Comparison of ENCODE assay signal across 8 cellular contexts in the genomic region with DNA sequence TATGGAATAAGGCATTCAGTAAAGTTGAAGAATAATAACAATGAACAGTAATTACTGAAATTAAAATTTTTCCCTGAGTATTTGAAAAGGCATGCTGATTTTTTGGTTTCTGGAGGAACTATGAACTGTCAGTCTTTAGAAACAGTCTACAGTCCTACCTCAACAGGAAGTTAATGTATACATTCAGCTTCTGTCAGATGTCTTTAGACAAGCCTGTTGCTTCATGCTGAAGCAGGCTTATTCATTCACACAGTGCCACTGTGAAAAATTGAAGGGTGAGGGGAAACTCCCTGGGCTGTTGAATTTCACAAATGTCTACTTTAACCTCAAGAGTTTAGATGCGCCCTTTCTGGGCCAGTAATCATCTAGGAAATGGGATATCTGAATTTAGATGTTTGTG. TPM values are rescaled to one million over a fixed set of nuclear protein-coding genes. Genes with fewer than 3 reads are reported as not detected.
DNase-seq lines count a peak whose midpoint lies in the region; ATAC-seq and TF ChIP-seq lines count a peak whose summit lies in the region.

No MANE protein-coding gene starts in this region.

- peaks cover 7% of the 10 kb centered on the region for H3K36me3 Mint-ChIP-seq in CD8-positive, alpha-beta T cell
- peaks cover 34% of the 10 kb centered on the region for H3K36me3 Mint-ChIP-seq in dendritic cell treated with granulocyte-macrophage colony-stimulating factor and Interleukin-4, amounts not matched to agents 40 ng/mL and 50 ng/mL, for 4 days (ENCODE audit: low read depth)

- CTCF ChIA-PET in CD8-positive, alpha-beta T cell (lab: Charles Lee) = interaction anchor here (0.8 to 4.3 kb wide), 3 partner anchors 11 to 20 kb away, joined by 3 to 17 read pairs (median 4); no protein-coding TSS in a partner anchor

- POLR2A ChIA-PET in CD8-positive, alpha-beta T cell (lab: Charles Lee) = interaction anchor here (0.7 kb wide), 1 partner anchor 79 kb away, joined by 3 read pairs; no protein-coding TSS in a partner anchor

- no peak for TF ChIP-seq CTCF in CD8-positive, alpha-beta T cell (IDR thresholded peaks at IDR 0.05)
- no peak for TF ChIP-seq CTCF in NB4 (IDR thresholded peaks at IDR 0.05; ENCODE audit: low read depth, low read length)
- TF ChIP-seq CTCF in vagina (IDR thresholded peaks at IDR 0.05) = no peak

- H3K9me3 ChIP-seq in CD8-positive, alpha-beta T cell (ENCODE audit: low read length) = no peaks in the 10 kb centered on the region
- no peaks in the 10 kb centered on the region for H3K9me3 ChIP-seq in vagina

- no peak for ATAC-seq in CD8-positive, alpha-beta T cell
- peak; percentile 36 for ATAC-seq in GM21381 (IDR thresholded peaks at IDR 0.05; ENCODE audit: unreplicated experiment)
- no peak for ATAC-seq in left colon

- H3K4me3 Mint-ChIP-seq in CD8-positive, alpha-beta T cell = peak overlapping the region; percentile 50
- no peak overlapping the region for H3K4me3 Mint-ChIP-seq in dendritic cell treated with granulocyte-macrophage colony-stimulating factor and Interleukin-4, amounts not matched to agents 40 ng/mL and 50 ng/mL, for 4 days

- no peak for DNase-seq in CD8-positive, alpha-beta T cell
- peak; percentile 90 for DNase-seq in NB4 (ENCODE audit: low read depth)
- DNase-seq in activated effector memory CD4-positive, alpha-beta T cell treated with anti-CD3 and anti-CD28 coated beads, Interleukin-2, amount 50 U/mL, for 16 hours = no peak
- DNase-seq in KG1 (lab: John Stamatoyannopoulos, UW) = no peak
- no peak for DNase-seq in left colon
- DNase-seq in vagina (ENCODE audit: extremely low spot score in 2 of 2) = no peak

- H3K9me3 Mint-ChIP-seq in CD8-positive, alpha-beta T cell = no peaks in the 10 kb centered on the region
- H3K9me3 Mint-ChIP-seq in dendritic cell treated with granulocyte-macrophage colony-stimulating factor and Interleukin-4, amounts not matched to agents 40 ng/mL and 50 ng/mL, for 4 days = no peaks in the 10 kb centered on the region

- H3K4me1 ChIP-seq in CD8-positive, alpha-beta T cell (ENCODE audit: insufficient read depth, low read length) = peaks cover 56% of the 10 kb centered on the region
- H3K4me1 ChIP-seq in vagina = peaks cover 62% of the 10 kb centered on the region

- H3K4me1 Mint-ChIP-seq in CD8-positive, alpha-beta T cell (ENCODE audit: low read depth) = peaks cover 74% of the 10 kb centered on the region
- peaks cover 57% of the 10 kb centered on the region for H3K4me1 Mint-ChIP-seq in dendritic cell treated with granulocyte-macrophage colony-stimulating factor and Interleukin-4, amounts not matched to agents 40 ng/mL and 50 ng/mL, for 4 days (ENCODE audit: low read depth)

- H3K27ac Mint-ChIP-seq in CD8-positive, alpha-beta T cell = peak overlapping the region; percentile 67
- H3K27ac Mint-ChIP-seq in dendritic cell treated with granulocyte-macrophage colony-stimulating factor and Interleukin-4, amounts not matched to agents 40 ng/mL and 50 ng/mL, for 4 days = peak overlapping the region; percentile 30

- no peaks in the 10 kb centered on the region for H3K36me3 ChIP-seq in CD8-positive, alpha-beta T cell (ENCODE audit: insufficient read depth, low read length)
- H3K36me3 ChIP-seq in vagina = no peaks in the 10 kb centered on the region

- H3K27ac ChIP-seq in CD8-positive, alpha-beta T cell (ENCODE audit: low read depth, low read length) = no peak overlapping the region
- H3K27ac ChIP-seq in vagina = no peak overlapping the region

- intact Hi-C loops in CD8-positive, alpha-beta T cell (cut with DNase I, micrococcal nuclease) = loop anchor here (10.0 kb wide), 2 partner anchors 560 to 590 kb away; a partner anchor contains a TSS
- intact Hi-C loops in dendritic cell treated with granulocyte-macrophage colony-stimulating factor and Interleukin-4, amounts not matched to agents 40 ng/mL and 50 ng/mL, for 4 days (cut with micrococcal nuclease) = loop anchor here (1.0 to 10.0 kb wide), 3 partner anchors 14 to 340 kb away; a partner anchor contains a TSS
- intact Hi-C loops in left colon (cut with DNase I, micrococcal nuclease) = no loop called here
- intact Hi-C loops in vagina (cut with DNase I) = no loop called here

- no peaks in the 10 kb centered on the region for H3K27me3 Mint-ChIP-seq in CD8-positive, alpha-beta T cell (ENCODE audit: low read depth)
- H3K27me3 Mint-ChIP-seq in dendritic cell treated with granulocyte-macrophage colony-stimulating factor and Interleukin-4, amounts not matched to agents 40 ng/mL and 50 ng/mL, for 4 days = no peaks in the 10 kb centered on the region

- H3K27me3 ChIP-seq in CD8-positive, alpha-beta T cell (ENCODE audit: insufficient read depth, low read length) = no peaks in the 10 kb centered on the region
- no peaks in the 10 kb centered on the region for H3K27me3 ChIP-seq in vagina

- no peak overlapping the region for H3K4me3 ChIP-seq in CD8-positive, alpha-beta T cell (ENCODE audit: low read depth, low read length)
- H3K4me3 ChIP-seq in NB4 (ENCODE audit: low read depth, low read length) = peak overlapping the region; percentile 1
- H3K4me3 ChIP-seq in vagina = no peak overlapping the region

- TF ChIP-seq POLR2A in NB4 (IDR thresholded peaks at IDR 0.05; ENCODE audit: extremely low read depth, insufficient read length) (no peak), vagina (IDR thresholded peaks at IDR 0.05) (no peak)

RNA-seq across cellular contexts. Expression of a gene that starts 3.5 kb away (rescaled TPM):
- 10 to 100 TPM; 31.9 to 34.9 TPM for total RNA-seq in CD8-positive, alpha-beta T cell
- 10 to 100 TPM; 13.0 to 13.6 TPM for total RNA-seq in left colon
- total RNA-seq in vagina = 22.6 TPM

Comparison
In these comparisons a context has a peak if more than half of its experiments do, and no peak if none do; other contexts are left out.
1. intact Hi-C loops: an anchor here in CD8-positive, alpha-beta T cell (10.0 kb wide) and dendritic cell treated with granulocyte-macrophage colony-stimulating factor and Interleukin-4, amounts not matched to agents 40 ng/mL and 50 ng/mL, for 4 days (1.0 to 10.0 kb wide); none called in left colon and vagina.